In the genomic region with DNA sequence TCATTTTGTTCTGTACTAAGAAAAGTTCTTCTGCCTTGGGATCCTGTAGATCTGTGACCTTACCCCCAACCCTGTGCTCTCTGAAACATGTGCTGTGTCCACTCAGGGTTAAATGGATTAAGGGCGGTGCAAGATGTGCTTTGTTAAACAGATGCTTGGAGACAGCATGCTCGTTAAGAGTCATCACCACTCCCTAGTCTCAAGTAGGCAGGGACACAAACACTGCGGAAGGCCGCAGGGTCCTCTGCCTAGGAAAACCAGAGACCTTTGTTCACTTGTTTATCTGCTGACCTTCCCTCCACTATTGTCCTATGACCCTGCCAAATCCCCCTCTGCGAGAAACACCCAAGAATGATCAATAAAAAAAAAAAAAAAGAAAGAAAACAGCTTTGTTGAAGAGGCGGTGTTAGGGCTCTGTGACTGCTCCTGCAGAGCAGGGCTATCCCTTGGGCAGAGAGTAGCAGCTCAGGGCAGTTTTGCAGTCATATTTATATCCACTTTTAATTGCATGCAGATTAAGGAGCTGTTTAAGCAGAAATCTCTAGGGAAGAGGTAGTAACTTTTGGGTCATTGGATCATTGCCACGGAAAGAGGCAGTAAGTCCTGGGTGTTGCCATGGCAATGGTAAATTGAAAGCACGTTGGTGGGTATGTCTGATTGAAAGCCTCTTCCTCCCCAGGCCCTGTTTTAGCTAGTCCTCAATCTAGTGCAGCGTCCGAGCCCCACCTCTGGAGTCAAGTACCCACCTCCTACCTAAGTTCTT, we compare ENCODE assay signal across 8 cellular contexts. TPM values are rescaled to one million over a fixed set of nuclear protein-coding genes. Genes with fewer than 3 reads are reported as not detected.
DNase-seq lines count a peak whose midpoint lies in the region; TF ChIP-seq lines count a peak whose summit lies in the region.
"Not testable (repeated sequence)": the region's sequence is repeated elsewhere in the genome, so short reads cannot be mapped to it uniquely, and the experiment has no call there.

No MANE protein-coding gene starts in this region.

- H3K4me3 Mint-ChIP-seq in neural crest cell (peak overlapping the region; percentile 50), type B pancreatic cell (peak overlapping the region; percentile 20)

- not testable (repeated sequence) for H3K27me3 ChIP-seq in colonic mucosa; left ventricle myocardium inferior (ENCODE audit: low read depth)

- H3K27ac Mint-ChIP-seq in neural crest cell (ENCODE audit: unreplicated experiment) (peak overlapping the region; percentile 89), type B pancreatic cell (peak overlapping the region; percentile 73)

- POLR2A ChIA-PET in HEK293 (lab: Yijun Ruan, JAX), result not testable (repeated sequence)

- not testable (repeated sequence) for TF ChIP-seq CTCF in AG09319 (IDR thresholded peaks at IDR 0.05; ENCODE audit: low read depth, low read length); HEK293 (tag by site-specific recombination; IDR thresholded peaks at IDR 0.05); colonic mucosa (IDR thresholded peaks at IDR 0.05); left ventricle myocardium inferior (IDR thresholded peaks at IDR 0.05; ENCODE audit: borderline replicate concordance); neural crest cell (conservative IDR thresholded peaks at IDR 0.05); type B pancreatic cell (conservative IDR thresholded peaks at IDR 0.05)

- H3K36me3 Mint-ChIP-seq in neural crest cell (ENCODE audit: low read depth); type B pancreatic cell: not testable (repeated sequence)

- DNase-seq in AG09319 (ENCODE audit: extremely low read depth, low read depth) (peak; percentile 32), NCI-H69 (lab: John Stamatoyannopoulos, UW) (peak; percentile 57), SK-N-DZ (ENCODE audit: low spot score) (peak; percentile 32)
- not testable (repeated sequence) for DNase-seq in colonic mucosa; left ventricle myocardium inferior; neural crest cell (ENCODE audit: low read depth, low spot score); type B pancreatic cell (ENCODE audit: extremely low spot score, unreplicated experiment)

- peak overlapping the region in 1 of 2 donors; percentile 55 for H3K9ac ChIP-seq in colonic mucosa (ENCODE audit: low read depth in 2 of 2, low read length in 2 of 2)

- H3K4me1 ChIP-seq in HEK293 (ENCODE audit: control insufficient read depth, insufficient read depth, low read length), result not testable (repeated sequence)
- H3K4me1 ChIP-seq in colonic mucosa (peaks cover 33% of the 10 kb centered on the region), left ventricle myocardium inferior (peaks cover 50% of the 10 kb centered on the region)

- not testable (repeated sequence) for H3K36me3 ChIP-seq in HEK293 (ENCODE audit: control insufficient read depth in 2 of 2, insufficient read depth in 1 of 2, low read length in 2 of 2); colonic mucosa; left ventricle myocardium inferior

- CTCF ChIA-PET in HEK293 (lab: Yijun Ruan, JAX), result interaction anchor here (0.6 to 1.0 kb wide), 4 partner anchors 51 to 234 kb away, joined by 3 to 5 read pairs (median 4); no protein-coding TSS in a partner anchor

- H3K27ac ChIP-seq in HEK293 (ENCODE audit: extremely low read depth, low read depth, low read length), result not testable (repeated sequence)
- H3K27ac ChIP-seq in colonic mucosa (peak overlapping the region; percentile 22), left ventricle myocardium inferior (replicated peaks) (peak overlapping the region; percentile 54)

- intact Hi-C loops in colonic mucosa (cut with DNase I); left ventricle myocardium inferior (cut with micrococcal nuclease): not testable (repeated sequence)

- not testable (repeated sequence) for H3K4me3 ChIP-seq in HEK293 (ENCODE audit: low read depth, low read length); colonic mucosa; left ventricle myocardium inferior

- H3K4me1 Mint-ChIP-seq in neural crest cell (peaks cover 20% of the 10 kb centered on the region), type B pancreatic cell (ENCODE audit: unreplicated experiment) (peaks cover 11% of the 10 kb centered on the region)

- H3K27me3 Mint-ChIP-seq in neural crest cell (ENCODE audit: low read depth); type B pancreatic cell: not testable (repeated sequence)

- not testable (repeated sequence) for H3K9me3 ChIP-seq in HEK293 (ENCODE audit: control insufficient read depth, insufficient read depth, low read depth, low read length); colonic mucosa; left ventricle myocardium inferior (replicated peaks)

- H3K9me3 Mint-ChIP-seq in neural crest cell, type B pancreatic cell: not testable (repeated sequence)

TF ChIP-seq in HEK293, 187 proteins besides CTCF, POLR2A, EP300 and RAD21:
- 0 out of 2 replicates have a peak, but pooled peaks have one; percentile 16 for TF ChIP-seq KLF1 (tag by site-specific recombination; IDR thresholded peaks at IDR 0.05)

RNA-seq across cellular contexts. Expression of gene IP6K2, which starts 18.2 kb away (rescaled TPM):
- 101 and 123 TPM in 2 replicates for polyA plus RNA-seq in SK-N-DZ (2014; cell fraction: cytosol; rRNA removed)
- 249 and 251 TPM in 2 replicates for polyA plus RNA-seq in SK-N-DZ (2014; cell fraction: nucleus; rRNA removed)
- total RNA-seq in colonic mucosa (100 to 1,000 TPM; 101 to 134 TPM), left ventricle myocardium inferior (23.5 TPM), neural crest cell (139 and 143 TPM in 2 replicates), type B pancreatic cell (ENCODE audit: low replicate concordance) (104 and 145 TPM in 2 replicates)

RNA-seq across cellular contexts. Expression of gene NCKIPSD, which starts 49.5 kb away (rescaled TPM):
- 22.7 and 24.0 TPM in 2 replicates for polyA plus RNA-seq in SK-N-DZ (2014; cell fraction: cytosol; rRNA removed)
- polyA plus RNA-seq in SK-N-DZ (2014; cell fraction: nucleus; rRNA removed), result 52.4 and 62.8 TPM in 2 replicates
- total RNA-seq in colonic mucosa (10 to 100 TPM; 24.3 to 29.7 TPM), left ventricle myocardium inferior (17.0 TPM), neural crest cell (25.3 and 30.2 TPM in 2 replicates), type B pancreatic cell (ENCODE audit: low replicate concordance) (20.1 and 22.1 TPM in 2 replicates)
